Comparison of ENCODE assay signal across 25 cellular contexts in the genomic region with DNA sequence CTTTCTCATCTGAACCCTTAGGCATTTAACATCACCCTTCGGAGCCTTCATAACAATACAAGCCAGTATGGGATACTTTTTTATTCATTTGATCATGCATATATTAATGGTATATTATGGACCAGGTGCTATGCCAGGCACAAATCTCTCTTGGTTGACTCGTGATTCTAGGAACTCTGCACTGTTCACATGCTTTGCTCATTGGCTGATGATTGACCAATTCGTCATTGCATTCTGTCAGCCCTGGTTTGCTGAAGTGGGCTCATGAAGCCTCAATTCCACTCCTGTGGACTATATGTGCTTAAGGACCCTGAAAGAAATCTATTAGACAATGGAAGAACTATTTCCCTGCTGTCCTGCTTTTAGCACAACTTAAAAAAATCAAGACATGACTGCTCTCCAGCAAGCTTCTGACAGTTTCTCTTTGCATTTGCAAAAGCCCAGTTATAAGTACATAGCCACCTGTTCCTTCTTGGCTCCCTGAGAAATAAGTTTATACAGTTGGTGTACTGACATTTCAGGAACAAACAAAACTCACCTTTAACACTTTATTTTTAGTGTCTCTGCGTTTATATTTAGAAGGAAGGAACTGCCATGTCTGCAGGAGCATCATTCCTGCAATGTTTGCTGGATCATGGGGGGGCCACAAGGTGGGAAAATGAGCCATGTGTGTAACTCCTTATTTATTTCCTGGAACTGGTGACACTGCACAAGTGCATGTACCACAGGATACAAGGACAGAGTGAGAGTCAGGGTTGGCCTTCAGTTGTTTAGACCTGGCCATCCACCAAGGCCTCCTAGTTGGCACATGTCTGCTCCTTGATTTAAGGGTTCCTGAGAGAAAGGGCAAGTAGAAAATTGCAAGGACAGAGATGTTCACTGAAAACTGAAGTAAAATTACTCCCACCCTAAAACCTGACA.
DNase-seq lines count a peak whose midpoint lies in the region; ATAC-seq, FAIRE-seq and TF ChIP-seq lines count a peak whose summit lies in the region.
"Had no signal": no experiment of that assay in that cellular context is flagged by ENCODE, and none has a peak within 500 bp of the region (broad histone marks: within the 10 kb centered on the region; RNA-seq: fewer than 3 reads in every experiment).

No MANE protein-coding gene starts in this region.

- H2AK5ac ChIP-seq in IMR-90 (ENCODE audit: low read depth, low read length) = peak overlapping the region; percentile 39; the same call in 1 of the 2 replicates
- no peak overlapping the region for H2AK5ac ChIP-seq in H1 (ENCODE audit: low read depth, low read length)
- no peak overlapping the region for H2AK5ac ChIP-seq in mesenchymal stem cell (ENCODE audit: low read length, severe bottlenecking)

- H2BK12ac ChIP-seq in H1 (ENCODE audit: low read depth, low read length) (no peak overlapping the region), mesenchymal stem cell (ENCODE audit: low read length in 2 of 2) (peak overlapping the region; percentile 16 to 62)

- no peak overlapping the region for H3K4me3 Mint-ChIP-seq in stimulated activated effector memory CD8-positive, alpha-beta T cell treated with anti-CD3 and anti-CD28 coated beads, Interleukin-12 subunit alpha, Interleukin-12 subunit beta, amount 100 ng/mL, for 72 hours
- H3K4me3 Mint-ChIP-seq: B cell; CD8-positive, alpha-beta T cell had no signal

- H3K36me3 Mint-ChIP-seq in stimulated activated effector memory CD8-positive, alpha-beta T cell treated with anti-CD3 and anti-CD28 coated beads, Interleukin-12 subunit alpha, Interleukin-12 subunit beta, amount 100 ng/mL, for 72 hours = no peaks in the 10 kb centered on the region
- H3K36me3 Mint-ChIP-seq: CD8-positive, alpha-beta T cell had no signal

- intact Hi-C loops in IMR-90 (cut with micrococcal nuclease) = no loop called here
- intact Hi-C loops in body of pancreas (cut with DNase I) = no loop called here

- peaks cover 47% of the 10 kb centered on the region for H3K4me1 Mint-ChIP-seq in stimulated activated effector memory CD8-positive, alpha-beta T cell treated with anti-CD3 and anti-CD28 coated beads, Interleukin-12 subunit alpha, Interleukin-12 subunit beta, amount 100 ng/mL, for 72 hours
- H3K4me1 Mint-ChIP-seq: B cell had no signal

- no peaks in the 10 kb centered on the region for H3K9me3 ChIP-seq in IMR-90 (ENCODE audit: control insufficient read depth, insufficient read depth, low read length)
- H3K9me3 ChIP-seq in H1 (ENCODE audit: insufficient read depth in 2 of 2, low read depth in 1 of 2, low read length in 1 of 2) = no peaks in the 10 kb centered on the region
- H3K9me3 ChIP-seq in mesenchymal stem cell (ENCODE audit: control insufficient read depth, low read length) = no peaks in the 10 kb centered on the region
- H3K9me3 ChIP-seq in body of pancreas = no peaks in the 10 kb centered on the region
- H3K9me3 ChIP-seq: Caco-2, MG63, SJSA1 had no signal

- no peak overlapping the region for H4K91ac ChIP-seq in IMR-90 (ENCODE audit: insufficient read depth, low read depth, low read length)
- no peak overlapping the region for H4K91ac ChIP-seq in H1 (replicated peaks; ENCODE audit: insufficient read length, low read length)
- H4K91ac ChIP-seq in mesenchymal stem cell (ENCODE audit: low read length) = no peak overlapping the region

- H3K18ac ChIP-seq in IMR-90 (ENCODE audit: low read depth, low read length) (no peak overlapping the region), H1 (ENCODE audit: extremely low read depth, low read length) (no peak overlapping the region), mesenchymal stem cell (ENCODE audit: low read depth in 1 of 2, low read length in 2 of 2) (no peak overlapping the region)

- H3K23me2 ChIP-seq in H1 (ENCODE audit: low read depth, low read length) = no peaks in the 10 kb centered on the region

- H2AFZ ChIP-seq in IMR-90 (replicated peaks; ENCODE audit: low read length, poor library complexity) (no peak overlapping the region), H1 (ENCODE audit: low read length) (no peak overlapping the region), mesenchymal stem cell (ENCODE audit: low read depth, low read length) (no peak overlapping the region)
- H2AFZ ChIP-seq: PC-9 had no signal

- H2BK20ac ChIP-seq in IMR-90 (ENCODE audit: low read depth, low read length) (no peak overlapping the region), H1 (ENCODE audit: low read length) (peak overlapping the region; percentile 43; the same call in 1 of the 2 replicates)

- H3K14ac ChIP-seq in IMR-90 (replicated peaks; ENCODE audit: low read depth, low read length) (no peak overlapping the region), H1 (ENCODE audit: insufficient read length) (no peak overlapping the region), mesenchymal stem cell (ENCODE audit: low read length in 2 of 2) (no peak overlapping the region)

- no peak for TF ChIP-seq RAD21 in IMR-90 (IDR thresholded peaks at IDR 0.05; ENCODE audit: low read length)
- no peak for TF ChIP-seq RAD21 in H1 (IDR thresholded peaks at IDR 0.05 in 1 of 2, conservative IDR thresholded peaks at IDR 0.05 in 1 of 2; ENCODE audit: low read depth in 2 of 2, low read length in 2 of 2)

- no peaks in the 10 kb centered on the region for H3K79me2 ChIP-seq in H1 (ENCODE audit: control insufficient read depth in 1 of 2, insufficient read depth in 2 of 2, low read length in 2 of 2)

- H4K8ac ChIP-seq in IMR-90 (ENCODE audit: low read depth in 2 of 2, low read length in 2 of 2) (no peak overlapping the region), H1 (ENCODE audit: extremely low read depth, insufficient read depth, low read length) (no peak overlapping the region), mesenchymal stem cell (ENCODE audit: low read length) (no peak overlapping the region)

- H2AK9ac ChIP-seq in IMR-90 (replicated peaks; ENCODE audit: low read depth, low read length, poor library complexity) = no peak overlapping the region

- no peak overlapping the region for H3K27ac Mint-ChIP-seq in stimulated activated effector memory CD8-positive, alpha-beta T cell treated with anti-CD3 and anti-CD28 coated beads, Interleukin-12 subunit alpha, Interleukin-12 subunit beta, amount 100 ng/mL, for 72 hours
- H3K27ac Mint-ChIP-seq: B cell; CD8-positive, alpha-beta T cell had no signal

- H3K27me3 ChIP-seq in IMR-90 (ENCODE audit: control insufficient read depth, insufficient read depth, low read length) (no peaks in the 10 kb centered on the region), H1 (replicated peaks in 1 of 4; ENCODE audit: control insufficient read depth in 3 of 4, extremely low read depth in 1 of 4, insufficient read depth in 3 of 4, low read length in 3 of 4) (no peaks in the 10 kb centered on the region), mesenchymal stem cell (ENCODE audit: control insufficient read depth in 1 of 2, insufficient read depth in 1 of 2, low read length in 2 of 2) (no peaks in the 10 kb centered on the region), body of pancreas (no peaks in the 10 kb centered on the region)
- H3K27me3 ChIP-seq: MG63, SJSA1 had no signal

- no peak for DNase-seq in IMR-90
- no peak for DNase-seq in H1 (ENCODE audit: low read depth in 1 of 2, low spot score in 2 of 2)
- DNase-seq in mesenchymal stem cell = no peak
- no peak for DNase-seq in stimulated activated effector memory CD8-positive, alpha-beta T cell treated with anti-CD3 and anti-CD28 coated beads, Interleukin-12 subunit alpha, Interleukin-12 subunit beta, amount 100 ng/mL, for 72 hours (ENCODE audit: low spot score in 2 of 2)
- DNase-seq in body of pancreas = no peak
- DNase-seq in activated CD8-positive, alpha-beta memory T cell treated with anti-CD3 and anti-CD28 coated beads for 24 hours = no peak
- no peak for DNase-seq in D721Med (ENCODE audit: insufficient read length, low spot score)
- DNase-seq: Caco-2; CD8-positive, alpha-beta T cell; DMS153; DND-41; MG63; NCI-H446 treated with DMSO at 0.1 percent for 48 hours; NCI-H526; NCI-H82; NK-92 treated with Interleukin-12 subunit alpha and Interleukin-12 subunit beta, amount 100 ng/mL, for 24 hours had no signal

- H3K79me1 ChIP-seq in IMR-90 (ENCODE audit: low read depth in 1 of 2, low read length in 2 of 2) (no peaks in the 10 kb centered on the region), H1 (ENCODE audit: low read depth, low read length) (no peaks in the 10 kb centered on the region), mesenchymal stem cell (replicated peaks; ENCODE audit: low read length, poor library complexity, severe bottlenecking) (no peaks in the 10 kb centered on the region)

- no peak overlapping the region for H3K4ac ChIP-seq in IMR-90 (ENCODE audit: low read depth, low read length)
- H3K4ac ChIP-seq in H1 (replicated peaks; ENCODE audit: insufficient read length, low read depth, low read length) = no peak overlapping the region
- no peak overlapping the region for H3K4ac ChIP-seq in mesenchymal stem cell (ENCODE audit: low read depth in 1 of 2, low read length in 2 of 2)

- no TSS peak for BruUV-seq in IMR-90 (replicated peaks; lab: Mats Ljungman, UMichigan)

- dilution Hi-C loops in IMR-90 (cut with HindIII; ENCODE audit: low sequenced_read_pairs, unreplicated experiment) = no loop called here

- WGBS in IMR-90 (ENCODE audit: extremely low coverage in 2 of 2, insufficient read length in 1 of 2), 2 experiments = 63% methylated on average over 2 of the region's 4 CpGs; no CpG with 5 or more reads in 1 of the 2 experiments
- WGBS in H1 (ENCODE audit: extremely low coverage in 1 of 2, insufficient coverage in 1 of 2, insufficient read length in 1 of 2, insufficient replicate concordance in 2 of 2, low coverage in 1 of 2, low lambda C conversion rate in 2 of 2, missing lambda C conversion rate in 1 of 2), 2 experiments = 77% methylated on average over 4 of the region's 4 CpGs; no CpG with 5 or more reads in 1 of the 2 experiments
- 84% methylated on average over 3 of the region's 4 CpGs for WGBS in mesenchymal stem cell
- WGBS in body of pancreas, 2 donors = 41 to 49% methylated on average over 4 of the region's 4 CpGs

- H3K23ac ChIP-seq in IMR-90 (ENCODE audit: low read depth, low read length) (no peak overlapping the region), H1 (ENCODE audit: insufficient read length) (no peak overlapping the region), mesenchymal stem cell (ENCODE audit: low read length in 2 of 2) (no peak overlapping the region)

- H3K56ac ChIP-seq in IMR-90 (ENCODE audit: extremely low read depth, insufficient read depth, low read length) (no peak overlapping the region), H1 (replicated peaks; ENCODE audit: insufficient read length, low read depth, low read length) (no peak overlapping the region)

- TF ChIP-seq EP300 in H1 (IDR thresholded peaks at IDR 0.05; ENCODE audit: borderline replicate concordance in 1 of 2, low read depth in 2 of 2, low read length in 2 of 2) = no peak

- H3K4me1 ChIP-seq in IMR-90 (ENCODE audit: control insufficient read depth, insufficient read depth, low read length) = peaks cover 2% of the 10 kb centered on the region; the same call in 1 of the 2 replicates
- peaks cover 0 to 5% (median 0%) of the 10 kb centered on the region in 4 experiments; a peak in 3 of 7 replicates for H3K4me1 ChIP-seq in H1 (replicated peaks in 1 of 4; ENCODE audit: control insufficient read depth in 3 of 4, insufficient read depth in 4 of 4, low read length in 3 of 4)
- H3K4me1 ChIP-seq in mesenchymal stem cell (ENCODE audit: control insufficient read depth, insufficient read depth, low read depth, low read length) = no peaks in the 10 kb centered on the region
- H3K4me1 ChIP-seq in body of pancreas = peaks cover 30% of the 10 kb centered on the region
- H3K4me1 ChIP-seq: SJSA1 had no signal

- no peak overlapping the region for H3K4me2 ChIP-seq in IMR-90 (ENCODE audit: low read depth, low read length)
- no peak overlapping the region for H3K4me2 ChIP-seq in H1 (ENCODE audit: insufficient read depth in 1 of 2, low read depth in 2 of 2, low read length in 2 of 2)
- no peak overlapping the region for H3K4me2 ChIP-seq in mesenchymal stem cell (ENCODE audit: low read length, poor library complexity, severe bottlenecking)
- H3K4me2 ChIP-seq: PC-9 had no signal

- no peak overlapping the region for H4K5ac ChIP-seq in IMR-90 (ENCODE audit: low read depth, low read length)
- H4K5ac ChIP-seq in H1 (ENCODE audit: insufficient read length, low read depth, low read length) = no peak overlapping the region

- ATAC-seq in IMR-90 (ENCODE audit: low read depth) = no peak
- peak; percentile 47 for ATAC-seq in stimulated activated effector memory CD8-positive, alpha-beta T cell treated with anti-CD3 and anti-CD28 coated beads, Interleukin-12 subunit alpha, Interleukin-12 subunit beta, amount 100 ng/mL, for 72 hours
- no peak for ATAC-seq in body of pancreas
- ATAC-seq: CD8-positive, alpha-beta T cell; HCT116; HepG2; K562; Right ventricle myocardium inferior had no signal

- in situ Hi-C loops in IMR-90 (cut with MboI; ENCODE audit: low sequenced_read_pairs) = no loop called here

- H3K9me3 Mint-ChIP-seq in stimulated activated effector memory CD8-positive, alpha-beta T cell treated with anti-CD3 and anti-CD28 coated beads, Interleukin-12 subunit alpha, Interleukin-12 subunit beta, amount 100 ng/mL, for 72 hours = peaks cover 3% of the 10 kb centered on the region
- H3K9me3 Mint-ChIP-seq: CD8-positive, alpha-beta T cell had no signal

- H2BK120ac ChIP-seq in IMR-90 (ENCODE audit: low read depth, low read length) = no peak overlapping the region
- no peak overlapping the region for H2BK120ac ChIP-seq in H1 (replicated peaks; ENCODE audit: low read depth, low read length)
- no peak overlapping the region for H2BK120ac ChIP-seq in mesenchymal stem cell (ENCODE audit: low read depth, low read length)

- POLR2A ChIA-PET in IMR-90 (lab: Charles Lee; ENCODE audit: unreplicated experiment) = no interaction called here
- POLR2A ChIA-PET in H1 (lab: Charles Lee; ENCODE audit: partially characterized antibody) = no interaction called here

- FAIRE-seq in H1 (lab: Jason Lieb, UNC) (no peak), D721Med (lab: Jason Lieb, UNC) (no peak)
- FAIRE-seq: GM19239, HepG2, K562 had no signal

- H3K27ac ChIP-seq in IMR-90 (ENCODE audit: insufficient read depth, low read length) (no peak overlapping the region), H1 (ENCODE audit: low read depth, low read length) (no peak overlapping the region), mesenchymal stem cell (ENCODE audit: low read length, poor library complexity, severe bottlenecking) (no peak overlapping the region), body of pancreas (no peak overlapping the region)
- H3K27ac ChIP-seq: C4-2B, PC-9, SJSA1 had no signal

- no peak overlapping the region for H2BK5ac ChIP-seq in IMR-90 (ENCODE audit: low read depth, low read length, poor library complexity, severe bottlenecking)
- no peak overlapping the region for H2BK5ac ChIP-seq in H1 (ENCODE audit: low read depth, low read length)
- H2BK5ac ChIP-seq in mesenchymal stem cell (ENCODE audit: low read depth, low read length, poor library complexity, severe bottlenecking) = no peak overlapping the region

- H3K36me3 ChIP-seq in IMR-90 (ENCODE audit: control insufficient read depth, insufficient read depth, low read length) (no peaks in the 10 kb centered on the region), H1 (ENCODE audit: control insufficient read depth in 2 of 4, insufficient read depth in 4 of 4, low read length in 3 of 4) (no peaks in the 10 kb centered on the region), mesenchymal stem cell (ENCODE audit: control insufficient read depth in 1 of 2, insufficient read depth in 2 of 2, low read depth in 1 of 2, low read length in 2 of 2) (no peaks in the 10 kb centered on the region), body of pancreas (replicated peaks in 1 of 2; ENCODE audit: insufficient read depth in 1 of 2, low read depth in 2 of 2) (no peaks in the 10 kb centered on the region)
- H3K36me3 ChIP-seq: MG63, SJSA1 had no signal

- TF ChIP-seq CTCF in IMR-90 (conservative IDR thresholded peaks at IDR 0.05; ENCODE audit: low read depth, low read length) (no peak), H1 (IDR thresholded peaks at IDR 0.05; ENCODE audit: control extremely low read depth in 1 of 3, insufficient read depth in 1 of 3, low read depth in 1 of 3, low read length in 3 of 3) (no peak), body of pancreas (IDR thresholded peaks at IDR 0.05) (no peak), D721Med (IDR thresholded peaks at IDR 0.05; ENCODE audit: insufficient read depth, missing control alignments) (no peak)

- H2BK15ac ChIP-seq in IMR-90 (ENCODE audit: low read depth, low read length) (no peak overlapping the region), H1 (ENCODE audit: low read length) (no peak overlapping the region), mesenchymal stem cell (ENCODE audit: low read depth, poor library complexity, severe bottlenecking) (no peak overlapping the region)

- no peak for TF ChIP-seq POLR2A in IMR-90 (IDR thresholded peaks at IDR 0.05; ENCODE audit: low read depth, low read length)
- TF ChIP-seq POLR2A in H1 (IDR thresholded peaks at IDR 0.05; ENCODE audit: control extremely low read depth in 1 of 2, low read depth in 2 of 2, low read length in 2 of 2) = no peak
- TF ChIP-seq POLR2A in body of pancreas (IDR thresholded peaks at IDR 0.05) = no peak

- H4K20me1 ChIP-seq in IMR-90 (ENCODE audit: insufficient read depth, low read length) (no peaks in the 10 kb centered on the region), H1 (replicated peaks in 1 of 2; ENCODE audit: control insufficient read depth in 1 of 2, insufficient read depth in 2 of 2, low read length in 2 of 2) (no peaks in the 10 kb centered on the region)

- H3K4me3 ChIP-seq in IMR-90 (ENCODE audit: insufficient read depth, low read depth, low read length) (no peak overlapping the region), H1 (ENCODE audit: extremely low read depth in 1 of 4, insufficient read depth in 2 of 4, low read depth in 3 of 4, low read length in 4 of 4) (no peak overlapping the region), mesenchymal stem cell (ENCODE audit: insufficient read depth in 1 of 2, low read depth in 1 of 2, low read length in 2 of 2) (no peak overlapping the region), body of pancreas (no peak overlapping the region)
- H3K4me3 ChIP-seq: K562, MG63, PC-9, SJSA1 had no signal

- CTCF ChIA-PET in IMR-90 (lab: Yijun Ruan, JAX) (no interaction called here), H1 (lab: Charles Lee; ENCODE audit: partially characterized antibody) (no interaction called here)

- H3K9ac ChIP-seq in IMR-90 (ENCODE audit: low read depth, low read length) (no peak overlapping the region), H1 (replicated peaks in 1 of 4; ENCODE audit: extremely low read depth in 1 of 4, low read depth in 3 of 4, low read length in 3 of 4) (no peak overlapping the region), mesenchymal stem cell (ENCODE audit: low read length) (no peak overlapping the region)

- H3K9me1 ChIP-seq in IMR-90 (ENCODE audit: insufficient read depth, low read length) = peaks cover 3% of the 10 kb centered on the region
